ENCODE assay signal across 8 cellular contexts in the genomic region with DNA sequence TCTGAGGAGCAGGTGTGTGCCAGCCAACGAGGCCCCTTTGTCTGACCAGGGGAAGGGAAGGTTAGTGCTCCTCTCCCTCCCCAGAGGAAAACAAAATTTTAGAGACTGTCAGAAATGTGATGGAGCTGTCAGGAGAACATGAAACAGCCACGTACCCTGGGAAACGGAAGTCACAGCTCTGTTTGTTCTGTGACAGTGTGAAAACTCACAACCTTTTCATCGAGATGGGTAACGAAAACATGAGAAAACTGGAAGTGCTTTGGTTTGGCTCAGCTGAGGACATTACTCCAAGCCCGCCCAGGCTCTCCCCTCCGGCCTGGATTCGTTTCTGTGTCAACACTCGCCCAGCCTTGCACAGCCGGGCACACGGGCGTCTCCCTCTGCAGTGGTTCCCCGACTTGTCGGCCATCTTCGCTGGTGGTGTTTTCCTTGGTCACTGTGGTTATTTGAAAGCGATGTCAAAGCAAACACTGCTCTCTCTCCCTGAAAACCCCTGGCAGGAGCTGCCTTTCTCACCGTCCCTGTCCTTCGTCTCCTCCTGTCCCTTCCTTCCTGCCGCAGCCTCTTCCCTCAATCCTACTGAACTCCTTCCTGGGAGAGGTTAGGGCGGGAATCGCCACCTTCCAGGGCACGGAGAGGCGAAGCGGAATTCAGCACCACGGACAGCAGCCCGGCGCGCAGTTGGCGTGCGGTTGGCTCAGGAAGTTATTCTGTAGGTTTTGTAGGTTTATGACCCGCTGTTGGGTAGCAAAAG. TPM values are rescaled to one million over a fixed set of nuclear protein-coding genes. Genes with fewer than 3 reads are reported as not detected.
A peak's percentile ranks its signal among the peaks of the same experiment; 100 is the strongest.
DNase-seq lines count a peak whose midpoint lies in the region; ATAC-seq and TF ChIP-seq lines count a peak whose summit lies in the region.

No MANE protein-coding gene starts in this region.

- H3K4me3 ChIP-seq in Jurkat, Clone E6-1 (ENCODE audit: low read length) = peak overlapping the region; percentile 28
- no peak overlapping the region for H3K4me3 ChIP-seq in fibroblast of villous mesenchyme (ENCODE audit: low read depth, low read length)

- H3K4me1 Mint-ChIP-seq in activated CD8-positive, alpha-beta T cell treated with anti-CD3 and anti-CD28 coated beads, Interleukin-2, amount 10 ng/mL, durations not matched to agents 7 days and 5 days (ENCODE audit: low read depth) = peaks cover 20% of the 10 kb centered on the region
- H3K4me1 Mint-ChIP-seq in osteocyte (ENCODE audit: unreplicated experiment) = peaks cover 3% of the 10 kb centered on the region

- H3K4me3 Mint-ChIP-seq in activated CD8-positive, alpha-beta T cell treated with anti-CD3 and anti-CD28 coated beads, Interleukin-2, amount 10 ng/mL, durations not matched to agents 7 days and 5 days = no peak overlapping the region
- H3K4me3 Mint-ChIP-seq in osteocyte (ENCODE audit: unreplicated experiment) = no peak overlapping the region

- no peaks in the 10 kb centered on the region for H3K36me3 Mint-ChIP-seq in activated CD8-positive, alpha-beta T cell treated with anti-CD3 and anti-CD28 coated beads, Interleukin-2, amount 10 ng/mL, durations not matched to agents 7 days and 5 days (ENCODE audit: low read depth)
- no peaks in the 10 kb centered on the region for H3K36me3 Mint-ChIP-seq in osteocyte (ENCODE audit: unreplicated experiment)

- ATAC-seq in activated CD8-positive, alpha-beta T cell treated with anti-CD3 and anti-CD28 coated beads, Interleukin-2, amount 10 ng/mL, durations not matched to agents 7 days and 5 days = peak; percentile 80
- ATAC-seq in GM18498 (IDR thresholded peaks at IDR 0.05; ENCODE audit: unreplicated experiment) = no peak

- POLR2A ChIA-PET in activated CD8-positive, alpha-beta T cell treated with anti-CD3 and anti-CD28 coated beads, Interleukin-2, amount 10 ng/mL, durations not matched to agents 7 days and 5 days (lab: Charles Lee) = interaction anchor here (1.7 kb wide), 1 partner anchor 499 kb away, joined by 4 read pairs; no protein-coding TSS in a partner anchor

- CTCF ChIA-PET in activated CD8-positive, alpha-beta T cell treated with anti-CD3 and anti-CD28 coated beads, Interleukin-2, amount 10 ng/mL, durations not matched to agents 7 days and 5 days (lab: Charles Lee) = interaction anchor here (0.7 to 2.1 kb wide), 3 partner anchors 11 to 491 kb away, joined by 3 to 12 read pairs (median 11); no protein-coding TSS in a partner anchor

- H3K9me3 Mint-ChIP-seq in activated CD8-positive, alpha-beta T cell treated with anti-CD3 and anti-CD28 coated beads, Interleukin-2, amount 10 ng/mL, durations not matched to agents 7 days and 5 days (ENCODE audit: insufficient read depth) = no peaks in the 10 kb centered on the region
- H3K9me3 Mint-ChIP-seq in osteocyte (ENCODE audit: unreplicated experiment) = no peaks in the 10 kb centered on the region

- no peak for TF ChIP-seq CTCF in fibroblast of villous mesenchyme (IDR thresholded peaks at IDR 0.05; ENCODE audit: insufficient read depth, low read depth, low read length)
- TF ChIP-seq CTCF in osteocyte (IDR thresholded peaks at IDR 0.05) = no peak

- H3K27me3 Mint-ChIP-seq in activated CD8-positive, alpha-beta T cell treated with anti-CD3 and anti-CD28 coated beads, Interleukin-2, amount 10 ng/mL, durations not matched to agents 7 days and 5 days (ENCODE audit: low read depth) = peaks cover 28% of the 10 kb centered on the region
- peaks cover 27% of the 10 kb centered on the region for H3K27me3 Mint-ChIP-seq in osteocyte (ENCODE audit: unreplicated experiment)

- DNase-seq in Jurkat, Clone E6-1 (ENCODE audit: low read depth, low spot score) = peak; percentile 58
- peak; percentile 78 for DNase-seq in activated CD8-positive, alpha-beta T cell treated with anti-CD3 and anti-CD28 coated beads, Interleukin-2, amount 10 ng/mL, durations not matched to agents 7 days and 5 days
- DNase-seq in fibroblast of villous mesenchyme (ENCODE audit: low read depth) (peak; percentile 48), foreskin melanocyte (no peak), putamen (ENCODE audit: low spot score) (no peak), osteocyte (ENCODE audit: extremely low spot score, unreplicated experiment) (no peak)
- peak; percentile 56 for DNase-seq in stimulated activated CD8-positive, alpha-beta memory T cell treated with anti-CD3 and anti-CD28 coated beads, Interleukin-15, amount 100 ng/mL, for 24 hours (ENCODE audit: low read depth)

- H3K27ac Mint-ChIP-seq in activated CD8-positive, alpha-beta T cell treated with anti-CD3 and anti-CD28 coated beads, Interleukin-2, amount 10 ng/mL, durations not matched to agents 7 days and 5 days = no peak overlapping the region
- no peak overlapping the region for H3K27ac Mint-ChIP-seq in osteocyte (ENCODE audit: unreplicated experiment)

RNA-seq across cellular contexts. Expression of gene RPS19BP1, which starts 12.9 kb away (rescaled TPM):
- polyA plus RNA-seq in Jurkat, Clone E6-1 (2012; ENCODE audit: insufficient read depth, insufficient read length) = 95.4 TPM
- total RNA-seq in activated CD8-positive, alpha-beta T cell treated with anti-CD3 and anti-CD28 coated beads, Interleukin-2, amount 10 ng/mL, durations not matched to agents 7 days and 5 days = 10 to 100 TPM; 80.1 to 80.2 TPM
- total RNA-seq in fibroblast of villous mesenchyme = 44.0 and 57.0 TPM in 2 replicates
- 51.1 and 53.1 TPM in 2 replicates for total RNA-seq in osteocyte

RNA-seq across cellular contexts. Expression of gene CACNA1I, which starts 25.1 kb away (rescaled TPM):
- 0.10 TPM for polyA plus RNA-seq in Jurkat, Clone E6-1 (2012; ENCODE audit: insufficient read depth, insufficient read length)
- total RNA-seq in activated CD8-positive, alpha-beta T cell treated with anti-CD3 and anti-CD28 coated beads, Interleukin-2, amount 10 ng/mL, durations not matched to agents 7 days and 5 days = under 1 TPM; 0.60 to 0.74 TPM
- total RNA-seq in fibroblast of villous mesenchyme (under 0.01 TPM in 1 of 2 replicates, not detected in the other), osteocyte (0.03 TPM in 2 replicates)

RNA-seq across cellular contexts. Expression of gene ATF4, which starts 25.1 kb away (rescaled TPM):
- 612 TPM for polyA plus RNA-seq in Jurkat, Clone E6-1 (2012; ENCODE audit: insufficient read depth, insufficient read length)
- 100 to 1,000 TPM; 412 to 426 TPM for total RNA-seq in activated CD8-positive, alpha-beta T cell treated with anti-CD3 and anti-CD28 coated beads, Interleukin-2, amount 10 ng/mL, durations not matched to agents 7 days and 5 days
- total RNA-seq in fibroblast of villous mesenchyme = 200 and 379 TPM in 2 replicates
- total RNA-seq in osteocyte = 408 and 440 TPM in 2 replicates

RNA-seq across cellular contexts. Expression of gene MIEF1, which starts 43.4 kb away (rescaled TPM):
- polyA plus RNA-seq in Jurkat, Clone E6-1 (2012; ENCODE audit: insufficient read depth, insufficient read length) = 23.0 TPM
- total RNA-seq in activated CD8-positive, alpha-beta T cell treated with anti-CD3 and anti-CD28 coated beads, Interleukin-2, amount 10 ng/mL, durations not matched to agents 7 days and 5 days = 10 to 100 TPM; 37.9 to 38.2 TPM
- total RNA-seq in fibroblast of villous mesenchyme (26.1 and 32.8 TPM in 2 replicates), osteocyte (24.8 and 25.8 TPM in 2 replicates)

Comparison
In these comparisons a context has a peak if more than half of its experiments do, and no peak if none do; other contexts are left out.
1. DNase-seq: peak in Jurkat, Clone E6-1 (single experiment), activated CD8-positive, alpha-beta T cell treated with anti-CD3 and anti-CD28 coated beads, Interleukin-2, amount 10 ng/mL, durations not matched to agents 7 days and 5 days (single experiment), fibroblast of villous mesenchyme (single experiment) and stimulated activated CD8-positive, alpha-beta memory T cell treated with anti-CD3 and anti-CD28 coated beads, Interleukin-15, amount 100 ng/mL, for 24 hours (single experiment); none in foreskin melanocyte (single experiment), putamen (single experiment) and osteocyte (single experiment).